In the genomic region with DNA sequence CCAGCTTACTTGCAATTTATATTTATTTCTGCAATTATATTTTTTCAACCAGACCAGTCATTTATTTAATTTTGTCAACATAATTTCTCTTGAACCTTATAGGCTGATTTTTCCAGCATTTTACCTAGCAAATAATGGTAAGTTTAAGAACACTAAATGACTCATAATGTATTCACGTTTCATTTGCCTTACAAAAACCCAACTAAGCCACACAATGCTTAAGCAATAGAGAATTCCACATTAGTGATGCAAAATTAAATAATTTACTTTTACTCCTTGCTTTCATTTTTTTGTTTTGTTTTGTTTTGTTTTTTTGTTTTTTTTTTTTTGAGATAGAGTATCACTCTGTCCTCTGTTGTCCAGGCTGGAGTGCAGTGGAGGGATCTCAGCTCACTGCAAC, we compare ENCODE assay signal across 19 cellular contexts.
A peak's percentile ranks its signal among the peaks of the same experiment; 100 is the strongest.
DNase-seq lines count a peak whose midpoint lies in the region; ATAC-seq and TF ChIP-seq lines count a peak whose summit lies in the region.
"Had no signal": no experiment of that assay in that cellular context is flagged by ENCODE, and none has a peak within 500 bp of the region (broad histone marks: within the 10 kb centered on the region; RNA-seq: fewer than 3 reads in every experiment).

No MANE protein-coding gene starts in this region.

- H3K27ac ChIP-seq in mammary epithelial cell (ENCODE audit: insufficient read depth, low read depth, low read length) (no peak overlapping the region), adrenal gland (no peak overlapping the region), left ventricle myocardium inferior (replicated peaks) (no peak overlapping the region)
- H3K27ac ChIP-seq: A549, C4-2B, SJSA1 had no signal

- H3K9ac ChIP-seq in mammary epithelial cell (ENCODE audit: insufficient read depth, low read length): no peak overlapping the region

- CTCF ChIA-PET in BJ (lab: Yijun Ruan, JAX) (no interaction called here), mammary epithelial cell (lab: Charles Lee; ENCODE audit: low non-redundant PET) (no interaction called here)

- DNase-seq in BJ (ENCODE audit: low read depth) (peak; percentile 8), HT1080 (ENCODE audit: low read depth) (peak; percentile 1), mammary epithelial cell (peak; percentile 23), fibroblast of pulmonary artery (ENCODE audit: low read depth) (peak; percentile 8), adrenal gland (no peak), left ventricle myocardium inferior (no peak)
- DNase-seq in stimulated activated CD4-positive, alpha-beta T cell treated with anti-CD3 and anti-CD28 coated beads, Interleukin-2, amount 100 ng/mL, for 48 hours: no peak
- DNase-seq: DMS79 treated with DMSO at 0.1 percent for 48 hours, KBM-7, NCI-H1417 treated with DMSO at 0.1 percent for 48 hours, NCI-H187 treated with DMSO at 0.1 percent for 48 hours, NCI-H226, NCI-H524 had no signal

- in situ Hi-C loops in mammary epithelial cell (cut with MboI; ENCODE audit: low sequenced_read_pairs in 2 of 2): no loop called here

- no peaks in the 10 kb centered on the region for H3K4me1 ChIP-seq in mammary epithelial cell (ENCODE audit: insufficient read depth, low read length)
- no peaks in the 10 kb centered on the region for H3K4me1 ChIP-seq in adrenal gland (replicated peaks in 1 of 2)
- no peaks in the 10 kb centered on the region for H3K4me1 ChIP-seq in left ventricle myocardium inferior
- H3K4me1 ChIP-seq: A549, SJSA1 had no signal

- TF ChIP-seq CTCF in BJ (IDR thresholded peaks at IDR 0.05; ENCODE audit: insufficient read depth, low read depth, low read length) (no peak), mammary epithelial cell (conservative IDR thresholded peaks at IDR 0.05 in 1 of 2, IDR thresholded peaks at IDR 0.05 in 1 of 2; ENCODE audit: extremely low read depth in 1 of 2, insufficient read depth in 1 of 2, low read depth in 1 of 2, low read length in 2 of 2) (no peak), fibroblast of pulmonary artery (IDR thresholded peaks at IDR 0.05; ENCODE audit: low read length, missing control alignments) (no peak), adrenal gland (IDR thresholded peaks at IDR 0.05) (no peak), left ventricle myocardium inferior (IDR thresholded peaks at IDR 0.05; ENCODE audit: borderline replicate concordance) (no peak)

- no peak overlapping the region for H2AFZ ChIP-seq in mammary epithelial cell (ENCODE audit: low read depth, low read length)

- H3K4me3 ChIP-seq in BJ (ENCODE audit: low read depth, low read length) (no peak overlapping the region), mammary epithelial cell (replicated peaks in 1 of 3; ENCODE audit: insufficient read depth in 1 of 3, low read depth in 2 of 3, low read length in 3 of 3) (no peak overlapping the region), fibroblast of pulmonary artery (replicated peaks; ENCODE audit: low read depth, low read length) (no peak overlapping the region), adrenal gland (no peak overlapping the region), left ventricle myocardium inferior (no peak overlapping the region)
- H3K4me3 ChIP-seq: A549, GM23338, SJSA1 had no signal

- no peak for TF ChIP-seq POLR2A in adrenal gland (IDR thresholded peaks at IDR 0.05)

- intact Hi-C loops in mammary epithelial cell (cut with micrococcal nuclease): no loop called here
- intact Hi-C loops in adrenal gland (cut with DNase I): no loop called here
- intact Hi-C loops in left ventricle myocardium inferior (cut with micrococcal nuclease): no loop called here

- no peak for ATAC-seq in HG03175 (IDR thresholded peaks at IDR 0.05; ENCODE audit: unreplicated experiment)
- ATAC-seq: A549, GM23338, HCT116 had no signal

- H3K27me3 ChIP-seq in BJ (ENCODE audit: control insufficient read depth, insufficient read depth, low read length) (no peaks in the 10 kb centered on the region), mammary epithelial cell (ENCODE audit: insufficient read depth, low read length) (no peaks in the 10 kb centered on the region), adrenal gland (no peaks in the 10 kb centered on the region), left ventricle myocardium inferior (ENCODE audit: low read depth) (no peaks in the 10 kb centered on the region)
- H3K27me3 ChIP-seq: SJSA1 had no signal

- no peaks in the 10 kb centered on the region for H3K79me2 ChIP-seq in mammary epithelial cell (ENCODE audit: insufficient read depth, low read length)

- H4K20me1 ChIP-seq in mammary epithelial cell (ENCODE audit: insufficient read depth, low read length): no peaks in the 10 kb centered on the region

- no TSS peak for BruUV-seq in mammary epithelial cell (replicated peaks; lab: Mats Ljungman, UMichigan)

- H3K36me3 ChIP-seq in BJ (ENCODE audit: control insufficient read depth, insufficient read depth, low read length) (no peaks in the 10 kb centered on the region), mammary epithelial cell (ENCODE audit: insufficient read depth, low read length) (no peaks in the 10 kb centered on the region), adrenal gland (replicated peaks in 1 of 2) (no peaks in the 10 kb centered on the region), left ventricle myocardium inferior (no peaks in the 10 kb centered on the region)
- H3K36me3 ChIP-seq: SJSA1 had no signal

- 27% methylated on average over 1 of the region's 1 CpG for WGBS in mammary epithelial cell (ENCODE audit: low coverage, missing lambda C conversion rate)
- WGBS in adrenal gland, 4 donors: 83 to 87% (median 83%) methylated on average over 1 of the region's 1 CpG

- POLR2A ChIA-PET in BJ (lab: Charles Lee): no interaction called here

- H3K4me2 ChIP-seq in mammary epithelial cell (ENCODE audit: insufficient read depth, low read depth, low read length): no peak overlapping the region
- H3K4me2 ChIP-seq: A549, GM23338 had no signal

- dilution Hi-C loops in mammary epithelial cell (cut with HindIII; ENCODE audit: low sequenced_read_pairs): no loop called here

- no peaks in the 10 kb centered on the region for H3K9me3 ChIP-seq in mammary epithelial cell (replicated peaks; ENCODE audit: insufficient read depth, low read length)
- peaks cover 0 to 17% (median 7%) of the 10 kb centered on the region in 3 donors for H3K9me3 ChIP-seq in adrenal gland (replicated peaks in 1 of 3)
- H3K9me3 ChIP-seq in left ventricle myocardium inferior (replicated peaks): peaks cover 57% of the 10 kb centered on the region

Comparison
In these comparisons a context has a peak if more than half of its experiments do, and no peak if none do; other contexts are left out.
1. DNase-seq: peak in BJ (single experiment), HT1080 (single experiment), mammary epithelial cell (single experiment) and fibroblast of pulmonary artery (single experiment); none in stimulated activated CD4-positive, alpha-beta T cell treated with anti-CD3 and anti-CD28 coated beads, Interleukin-2, amount 100 ng/mL, for 48 hours (0 of 2), adrenal gland (0 of 7) and left ventricle myocardium inferior (single experiment).